In the genomic region with DNA sequence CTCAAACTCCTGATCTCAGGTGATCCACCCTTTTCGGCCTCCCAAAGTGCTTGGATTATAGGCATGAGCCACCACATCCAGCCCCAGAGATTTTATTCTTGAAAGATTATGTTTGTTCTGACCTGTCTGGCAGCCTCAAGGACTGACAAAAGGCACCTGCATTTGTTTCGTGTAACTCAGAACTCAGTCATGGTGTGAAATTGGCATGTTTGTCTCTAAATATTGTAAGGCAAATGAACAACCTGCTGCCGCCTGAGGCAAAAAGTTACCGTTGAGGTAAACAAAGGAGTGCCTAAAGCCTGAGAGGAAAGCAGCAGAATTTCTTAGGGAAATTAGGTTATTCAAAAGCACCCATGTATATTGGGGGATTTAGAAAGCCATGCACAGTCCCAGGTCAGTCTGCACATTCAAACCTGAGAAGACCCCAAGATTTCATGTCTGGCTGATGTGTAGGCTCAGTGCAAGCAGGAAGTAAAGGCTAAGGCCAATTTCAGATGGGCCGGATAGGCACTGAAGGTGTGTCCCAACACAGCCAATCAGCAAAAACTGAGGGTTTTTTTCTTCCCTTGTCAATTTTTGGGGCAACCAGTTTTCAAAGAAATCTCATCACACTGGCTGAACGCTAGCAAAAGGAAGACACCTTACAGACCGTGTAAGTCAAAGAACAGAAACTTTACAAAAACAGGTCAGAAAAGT, we compare ENCODE assay signal across 23 cellular contexts. TPM values are rescaled to one million over a fixed set of nuclear protein-coding genes. Genes with fewer than 3 reads are reported as not detected.
"Had no signal": no experiment of that assay in that cellular context is flagged by ENCODE, and none has a peak within 500 bp of the region (broad histone marks: within the 10 kb centered on the region; RNA-seq: fewer than 3 reads in every experiment).

No MANE protein-coding gene starts in this region.

- H3K36me3 ChIP-seq: lower lobe of right lung, stomach, tibial nerve had no signal

- H3K27ac ChIP-seq: cardiac muscle cell, foreskin keratinocyte, lower lobe of right lung, stomach, suprapubic skin, tibial nerve had no signal

- FAIRE-seq: endometrium, kidney, small intestine had no signal

- H3K4me3 ChIP-seq: cardiac muscle cell, lower lobe of right lung, stomach, suprapubic skin, tibial nerve had no signal

- H3K4me1 ChIP-seq: foreskin keratinocyte, lower lobe of right lung, stomach, suprapubic skin, tibial nerve had no signal

- H3K27me3 ChIP-seq: cardiac muscle cell, foreskin keratinocyte, stomach, suprapubic skin, tibial nerve had no signal

- ATAC-seq: activated CD8-positive, alpha-beta T cell treated with anti-CD3 and anti-CD28 coated beads, Interleukin-2, amount 10 ng/mL, durations not matched to agents 7 days and 5 days; foreskin keratinocyte; left lobe of liver; lower lobe of right lung; sciatic nerve; stimulated activated effector memory CD8-positive, alpha-beta T cell treated with anti-CD3 and anti-CD28 coated beads, Interleukin-12 subunit alpha, Interleukin-12 subunit beta, amount 100 ng/mL, for 72 hours; T-helper 17 cell had no signal

- H3K9me3 ChIP-seq: lower lobe of right lung, stomach, suprapubic skin, tibial nerve had no signal

- DNase-seq: activated CD4-positive, alpha-beta T cell treated with anti-CD3 and anti-CD28 coated beads, Interleukin-2, amount 50 U/mL, for 1 hour; activated CD8-positive, alpha-beta T cell treated with anti-CD3 and anti-CD28 coated beads, Interleukin-2, amount 10 ng/mL, durations not matched to agents 7 days and 5 days; activated naive CD8-positive, alpha-beta T cell treated with anti-CD3 and anti-CD28 coated beads for 36 hours; amygdala; cortex of kidney; lower lobe of right lung; mesendoderm; naive B cell; posterior cingulate gyrus; small intestine; stimulated activated CD4-positive, alpha-beta T cell treated with anti-CD3 and anti-CD28 coated beads, Interleukin-2, amount 100 ng/mL, for 24 hours; stomach; T-helper 17 cell had no signal

RNA-seq across cellular contexts. Expression of a gene that starts 33.3 kb away (rescaled TPM):
- total RNA-seq: foreskin keratinocyte, neural crest cell had no signal
- polyA plus RNA-seq: foreskin keratinocyte had no signal
